In genomic region chr14:89351364-89351957, GRCh38 we compare ENCODE assay signal across 8 cellular contexts.
A peak's percentile ranks its signal among the peaks of the same experiment; 100 is the strongest.
DNase-seq lines count a peak whose midpoint lies in the region; ATAC-seq and TF ChIP-seq lines count a peak whose summit lies in the region.

No MANE protein-coding gene starts in this region.

- DNase-seq in HEK293T (ENCODE audit: extremely low spot score) (no peak), NCI-H748 treated with DMSO at 0.1 percent for 48 hours (lab: John Stamatoyannopoulos, UW) (peak; percentile 86), neural crest cell (ENCODE audit: low read depth, low spot score) (no peak), 8988T (no peak), NCI-H187 treated with DMSO at 0.1 percent for 48 hours (lab: John Stamatoyannopoulos, UW) (no peak), NCI-H2196 (lab: John Stamatoyannopoulos, UW; ENCODE audit: unreplicated experiment) (no peak)

- H3K4me1 Mint-ChIP-seq in dendritic cell treated with granulocyte-macrophage colony-stimulating factor and Interleukin-4, amounts not matched to agents 40 ng/mL and 50 ng/mL, for 4 days (ENCODE audit: low read depth): peaks cover 31% of the 10 kb centered on the region
- peaks cover 36% of the 10 kb centered on the region for H3K4me1 Mint-ChIP-seq in neural crest cell

- peak overlapping the region; percentile 60 for H3K27ac Mint-ChIP-seq in dendritic cell treated with granulocyte-macrophage colony-stimulating factor and Interleukin-4, amounts not matched to agents 40 ng/mL and 50 ng/mL, for 4 days
- H3K27ac Mint-ChIP-seq in neural crest cell (ENCODE audit: unreplicated experiment): peak overlapping the region; percentile 79

- intact Hi-C loops in dendritic cell treated with granulocyte-macrophage colony-stimulating factor and Interleukin-4, amounts not matched to agents 40 ng/mL and 50 ng/mL, for 4 days (cut with micrococcal nuclease): no loop called here

- POLR2A ChIA-PET in HEK293T (lab: Yijun Ruan, JAX): no interaction called here

- CTCF ChIA-PET in HEK293T (lab: Yijun Ruan, JAX): no interaction called here

- H3K9me3 Mint-ChIP-seq in dendritic cell treated with granulocyte-macrophage colony-stimulating factor and Interleukin-4, amounts not matched to agents 40 ng/mL and 50 ng/mL, for 4 days: no peaks in the 10 kb centered on the region
- H3K9me3 Mint-ChIP-seq in neural crest cell: peaks cover 3% of the 10 kb centered on the region

- TF ChIP-seq CTCF in neural crest cell (conservative IDR thresholded peaks at IDR 0.05): no peak

- H3K27me3 Mint-ChIP-seq in dendritic cell treated with granulocyte-macrophage colony-stimulating factor and Interleukin-4, amounts not matched to agents 40 ng/mL and 50 ng/mL, for 4 days: no peaks in the 10 kb centered on the region
- no peaks in the 10 kb centered on the region for H3K27me3 Mint-ChIP-seq in neural crest cell (ENCODE audit: low read depth)

- peak overlapping the region; percentile 44 for H3K4me3 Mint-ChIP-seq in dendritic cell treated with granulocyte-macrophage colony-stimulating factor and Interleukin-4, amounts not matched to agents 40 ng/mL and 50 ng/mL, for 4 days
- H3K4me3 Mint-ChIP-seq in neural crest cell: peak overlapping the region; percentile 17

- ATAC-seq in GM18511 (IDR thresholded peaks at IDR 0.05; ENCODE audit: unreplicated experiment): peak; percentile 88

- peaks cover 61% of the 10 kb centered on the region for H3K36me3 Mint-ChIP-seq in dendritic cell treated with granulocyte-macrophage colony-stimulating factor and Interleukin-4, amounts not matched to agents 40 ng/mL and 50 ng/mL, for 4 days (ENCODE audit: low read depth)
- peaks cover 23% of the 10 kb centered on the region for H3K36me3 Mint-ChIP-seq in neural crest cell (ENCODE audit: low read depth)

TF ChIP-seq in HEK293T, 16 proteins besides CTCF, POLR2A, EP300 and RAD21:
- TF ChIP-seq ELF4 (IDR thresholded peaks at IDR 0.05): no peak
- TF ChIP-seq PKNOX1 (IDR thresholded peaks at IDR 0.05): 0 out of 2 replicates have a peak, but pooled peaks have one; percentile 10
